In genomic region chr2:24122356-24123211, GRCh38 we compare ENCODE assay signal across 8 cellular contexts. TPM values are rescaled to one million over a fixed set of nuclear protein-coding genes. Genes with fewer than 3 reads are reported as not detected.
DNase-seq lines count a peak whose midpoint lies in the region; ATAC-seq and TF ChIP-seq lines count a peak whose summit lies in the region.

No MANE protein-coding gene starts in this region.

- H3K4me1 ChIP-seq in Peyer's patch (peaks cover 0 to 5% (median 0%) of the 10 kb centered on the region in 4 donors), parathyroid adenoma (peaks cover 5% of the 10 kb centered on the region)

- no peak for ATAC-seq in HG03520 (IDR thresholded peaks at IDR 0.05; ENCODE audit: unreplicated experiment)

- H3K4me3 ChIP-seq in Peyer's patch (peak overlapping the region; percentile 65 to 86 (median 74)), epithelial cell of proximal tubule (ENCODE audit: low read depth, low read length) (peak overlapping the region; percentile 82), parathyroid adenoma (ENCODE audit: low read depth, low read length) (peak overlapping the region; percentile 73)

- H3K27ac ChIP-seq in Peyer's patch (peak overlapping the region; percentile 85 to 89 (median 86)), parathyroid adenoma (peak overlapping the region; percentile 88)

- peak overlapping the region; percentile 56 for H3K9ac ChIP-seq in parathyroid adenoma

- TF ChIP-seq POLR2A in Peyer's patch (IDR thresholded peaks at IDR 0.05), result no peak

- peak overlapping the region; percentile 95 for H3K4me2 ChIP-seq in parathyroid adenoma (ENCODE audit: low read length)

- H3K27me3 ChIP-seq in Peyer's patch (no peaks in the 10 kb centered on the region), parathyroid adenoma (ENCODE audit: control insufficient read depth, insufficient read depth, low read length) (no peaks in the 10 kb centered on the region)

- H3K9me3 ChIP-seq in Peyer's patch (no peaks in the 10 kb centered on the region), parathyroid adenoma (ENCODE audit: control insufficient read depth, low read length) (no peaks in the 10 kb centered on the region)

- DNase-seq in NCI-H2196 (lab: John Stamatoyannopoulos, UW; ENCODE audit: unreplicated experiment) (peak; percentile 46), NCI-H2196 treated with DMSO at 0.1 percent for 48 hours (lab: John Stamatoyannopoulos, UW; ENCODE audit: unreplicated experiment) (no peak), Peyer's patch (no peak), epithelial cell of proximal tubule (ENCODE audit: low read depth) (no peak), SHP77 (lab: John Stamatoyannopoulos, UW) (no peak), kidney tubule cell (ENCODE audit: low spot score) (no peak)

- H3K36me3 ChIP-seq in Peyer's patch (no peaks in the 10 kb centered on the region), parathyroid adenoma (ENCODE audit: control insufficient read depth, insufficient read depth, low read length) (no peaks in the 10 kb centered on the region)

- peaks cover 2% of the 10 kb centered on the region for H3K79me2 ChIP-seq in parathyroid adenoma

- peak overlapping the region; percentile 97 for H2AFZ ChIP-seq in parathyroid adenoma

- TF ChIP-seq CTCF in Peyer's patch (IDR thresholded peaks at IDR 0.05) (no peak), epithelial cell of proximal tubule (conservative IDR thresholded peaks at IDR 0.05; ENCODE audit: low read depth, low read length) (no peak), parathyroid adenoma (IDR thresholded peaks at IDR 0.05) (no peak)

RNA-seq across cellular contexts. Expression of gene PFN4, which starts 0.6 kb away (rescaled TPM):
- not detected for total RNA-seq in Peyer's patch
- not detected in 2 replicates for total RNA-seq in epithelial cell of proximal tubule

RNA-seq across cellular contexts. Expression of gene FAM228B, which starts 0.7 kb away (rescaled TPM):
- total RNA-seq in Peyer's patch, result 10 to 100 TPM in 2 of 4 donors, 1 to 10 TPM in 2; 6.0 to 35.5 (median 9.1) TPM
- 2.7 and 4.8 TPM in 2 replicates for total RNA-seq in epithelial cell of proximal tubule

RNA-seq across cellular contexts. Expression of gene TP53I3, which starts 38.0 kb away (rescaled TPM):
- total RNA-seq in Peyer's patch, result 100 to 1,000 TPM in 3 of 4 donors, 10 to 100 TPM in 1; 87.5 to 371 (median 241) TPM
- 36.5 and 46.0 TPM in 2 replicates for total RNA-seq in epithelial cell of proximal tubule

RNA-seq across cellular contexts. Expression of gene SF3B6, which starts 46.5 kb away (rescaled TPM):
- 100 to 1,000 TPM in 2 of 4 donors, 10 to 100 TPM in 2; 75.9 to 138 (median 91.9) TPM for total RNA-seq in Peyer's patch
- total RNA-seq in epithelial cell of proximal tubule, result 159 and 226 TPM in 2 replicates

RNA-seq across cellular contexts. Expression of gene FAM228A, which starts 52.3 kb away (rescaled TPM):
- total RNA-seq in Peyer's patch (under 1 TPM in 1 of 4 donors, not detected in 3; 0.54 TPM), epithelial cell of proximal tubule (0.43 TPM in 1 of 2 replicates, not detected in the other)
